Comparison of ENCODE assay signal across 3 cellular contexts in genomic region chr1:8329439-8329838, GRCh38.
A peak's percentile ranks its signal among the peaks of the same experiment; 100 is the strongest.
TF ChIP-seq lines count a peak whose summit lies in the region.

No MANE protein-coding gene starts in this region.

TF ChIP-seq in A549, 52 proteins besides CTCF, POLR2A, EP300 and RAD21:
- TF ChIP-seq EHF (CRISPR knock-in tag; IDR thresholded peaks at IDR 0.05): no peak
- no peak for TF ChIP-seq ZNF302 (CRISPR knock-in tag; IDR thresholded peaks at IDR 0.05)
- no peak for TF ChIP-seq HOXA7 (CRISPR knock-in tag; IDR thresholded peaks at IDR 0.05)
- no peak for TF ChIP-seq ATOH8 (CRISPR knock-in tag; IDR thresholded peaks at IDR 0.05; ENCODE audit: low read depth)
- no peak for TF ChIP-seq RNF2 (IDR thresholded peaks at IDR 0.05; ENCODE audit: borderline replicate concordance, low read depth)
- no peak for TF ChIP-seq ZSCAN20 (CRISPR knock-in tag; IDR thresholded peaks at IDR 0.05)
- TF ChIP-seq RARB (CRISPR knock-in tag; IDR thresholded peaks at IDR 0.05): no peak
- TF ChIP-seq REST (IDR thresholded peaks at IDR 0.05): no peak
- no peak for TF ChIP-seq CBX2 (IDR thresholded peaks at IDR 0.05; ENCODE audit: borderline replicate concordance, low read depth)
- no peak for TF ChIP-seq CHD2 (IDR thresholded peaks at IDR 0.05; ENCODE audit: low read length, partially characterized antibody)
- TF ChIP-seq FOSB (CRISPR knock-in tag; IDR thresholded peaks at IDR 0.05): no peak
- no peak for TF ChIP-seq NPAS2 (CRISPR knock-in tag; IDR thresholded peaks at IDR 0.05; ENCODE audit: borderline replicate concordance)
- TF ChIP-seq MAZ (IDR thresholded peaks at IDR 0.05; ENCODE audit: borderline replicate concordance, low read depth, low read length): no peak
TF ChIP-seq in A549: peak in this region for 0.

TF ChIP-seq in SK-N-SH treated with all-trans-retinoic acid at 6 μM for 48 hours, 23 proteins besides CTCF, POLR2A, EP300 and RAD21:
- TF ChIP-seq ARNTL (CRISPR knock-in tag; IDR thresholded peaks at IDR 0.05; ENCODE audit: borderline replicate concordance, low read depth) (no peak), CSRNP3 (CRISPR knock-in tag; IDR thresholded peaks at IDR 0.05) (no peak), TCF4 (CRISPR knock-in tag; IDR thresholded peaks at IDR 0.05; ENCODE audit: borderline replicate concordance) (no peak), ZNF8 (CRISPR knock-in tag; IDR thresholded peaks at IDR 0.05) (no peak), ZFP30 (CRISPR knock-in tag; IDR thresholded peaks at IDR 0.05) (no peak), ZFP3 (CRISPR knock-in tag; IDR thresholded peaks at IDR 0.05) (no peak), PPARA (CRISPR knock-in tag; IDR thresholded peaks at IDR 0.05; ENCODE audit: borderline replicate concordance) (no peak), ZNF565 (CRISPR knock-in tag; conservative IDR thresholded peaks at IDR 0.05; ENCODE audit: low read depth) (no peak), CSDC2 (CRISPR knock-in tag; IDR thresholded peaks at IDR 0.05) (no peak), ZC3H10 (CRISPR knock-in tag; IDR thresholded peaks at IDR 0.05) (no peak), TOX (CRISPR knock-in tag; IDR thresholded peaks at IDR 0.05; ENCODE audit: borderline replicate concordance) (no peak), TSHZ2 (CRISPR knock-in tag; IDR thresholded peaks at IDR 0.05) (no peak), ZNF70 (CRISPR knock-in tag; IDR thresholded peaks at IDR 0.05) (no peak), OSR1 (CRISPR knock-in tag; IDR thresholded peaks at IDR 0.05) (no peak), BACH2 (CRISPR knock-in tag; IDR thresholded peaks at IDR 0.05; ENCODE audit: borderline replicate concordance) (no peak), ISL1 (CRISPR knock-in tag; IDR thresholded peaks at IDR 0.05) (no peak)

TF ChIP-seq in HepG2, 621 proteins besides CTCF, POLR2A, EP300 and RAD21:
- TF ChIP-seq BRCA1 (CRISPR knock-in tag; IDR thresholded peaks at IDR 0.05): no peak
- 0 out of 2 replicates have a peak, but pooled peaks have one; percentile 22 for TF ChIP-seq ZNF687 (CRISPR knock-in tag; IDR thresholded peaks at IDR 0.05)
- TF ChIP-seq GABPB1 (CRISPR knock-in tag; IDR thresholded peaks at IDR 0.05): 0 out of 2 replicates have a peak, but pooled peaks have one; percentile 5
- TF ChIP-seq ZNF776 (CRISPR knock-in tag; IDR thresholded peaks at IDR 0.05): 0 out of 2 replicates have a peak, but pooled peaks have one; percentile 28
- TF ChIP-seq CSRNP1 (CRISPR knock-in tag; IDR thresholded peaks at IDR 0.05): no peak
